14 cellular contexts compared by ENCODE assay signal in genomic region chr12:103852498-103852992, GRCh38. TPM values are rescaled to one million over a fixed set of nuclear protein-coding genes. Genes with fewer than 3 reads are reported as not detected.
DNase-seq lines count a peak whose midpoint lies in the region; ATAC-seq and TF ChIP-seq lines count a peak whose summit lies in the region.
"Had no signal": no experiment of that assay in that cellular context is flagged by ENCODE, and none has a peak within 500 bp of the region (broad histone marks: within the 10 kb centered on the region; RNA-seq: fewer than 3 reads in every experiment).

No MANE protein-coding gene starts in this region.

- no peak overlapping the region for H3K4me3 Mint-ChIP-seq in WTC11
- no peak overlapping the region for H3K4me3 Mint-ChIP-seq in activated T-helper 1 cell treated with anti-CD3 and anti-CD28 coated beads, Interleukin-12 subunit alpha, Interleukin-12 subunit beta, Interleukin-2, Interleukin-4 antibody, amounts not matched to agents 30 ng/mL and 10 ng/mL and 1 ng/mL, durations not matched to agents 14 hours and 24 hours and 36 hours
- H3K4me3 Mint-ChIP-seq: activated CD4-positive, alpha-beta T cell treated with anti-CD3 and anti-CD28 coated beads, Interleukin-2, amount 10 ng/mL, durations not matched to agents 24 days and 14 days; B cell; naive B cell had no signal

- peak; percentile 79 for ATAC-seq in WTC11
- ATAC-seq: heart left ventricle had no signal

- CTCF ChIA-PET in WTC11 (lab: Charles Lee): no interaction called here

- H3K36me3 ChIP-seq in ascending aorta: no peaks in the 10 kb centered on the region
- H3K36me3 ChIP-seq: heart left ventricle had no signal

- no peak overlapping the region for H3K4me3 ChIP-seq in ascending aorta
- H3K4me3 ChIP-seq: heart left ventricle had no signal

- H3K36me3 Mint-ChIP-seq in WTC11: no peaks in the 10 kb centered on the region
- H3K36me3 Mint-ChIP-seq in activated T-helper 1 cell treated with anti-CD3 and anti-CD28 coated beads, Interleukin-12 subunit alpha, Interleukin-12 subunit beta, Interleukin-2, Interleukin-4 antibody, amounts not matched to agents 30 ng/mL and 10 ng/mL and 1 ng/mL, durations not matched to agents 14 hours and 24 hours and 36 hours (ENCODE audit: low read depth): no peaks in the 10 kb centered on the region
- H3K36me3 Mint-ChIP-seq: naive B cell had no signal

- H3K4me1 Mint-ChIP-seq in WTC11: peaks cover 5% of the 10 kb centered on the region
- H3K4me1 Mint-ChIP-seq in activated T-helper 1 cell treated with anti-CD3 and anti-CD28 coated beads, Interleukin-12 subunit alpha, Interleukin-12 subunit beta, Interleukin-2, Interleukin-4 antibody, amounts not matched to agents 30 ng/mL and 10 ng/mL and 1 ng/mL, durations not matched to agents 14 hours and 24 hours and 36 hours (ENCODE audit: low read depth): peaks cover 7% of the 10 kb centered on the region
- H3K4me1 Mint-ChIP-seq: B cell, naive B cell had no signal

- DNase-seq in DMS153 treated with DMSO at 0.1 percent for 48 hours (lab: John Stamatoyannopoulos, UW; ENCODE audit: unreplicated experiment): peak; percentile 91
- DNase-seq in NCI-H2029 (lab: John Stamatoyannopoulos, UW): peak; percentile 83
- no peak for DNase-seq in WTC11 (ENCODE audit: low spot score)
- DNase-seq in lung microvascular endothelial cell (ENCODE audit: low read depth in 2 of 2): peak; percentile 50 to 79
- no peak for DNase-seq in activated naive CD4-positive, alpha-beta T cell (lab: John Stamatoyannopoulos, UW)
- no peak for DNase-seq in activated T-helper 1 cell treated with anti-CD3 and anti-CD28 coated beads, Interleukin-12 subunit alpha, Interleukin-12 subunit beta, Interleukin-2, Interleukin-4 antibody, amounts not matched to agents 30 ng/mL and 10 ng/mL and 1 ng/mL, durations not matched to agents 14 hours and 24 hours and 36 hours (ENCODE audit: low spot score)
- no peak for DNase-seq in ascending aorta (ENCODE audit: low spot score in 2 of 2)
- DNase-seq in cerebellar nuclear complex (lab: John Stamatoyannopoulos, UW): no peak
- DNase-seq: activated CD4-positive, alpha-beta T cell treated with anti-CD3 and anti-CD28 coated beads, Interleukin-2, amount 10 ng/mL, durations not matched to agents 24 days and 14 days; aorta; heart left ventricle; naive B cell had no signal

- H3K4me1 ChIP-seq in ascending aorta: peaks cover 0 to 9% of the 10 kb centered on the region in 2 donors
- H3K4me1 ChIP-seq: heart left ventricle had no signal

- H3K27me3 ChIP-seq in ascending aorta: no peaks in the 10 kb centered on the region
- H3K27me3 ChIP-seq: heart left ventricle had no signal

- peak overlapping the region in 1 of 2 donors; percentile 44 for H3K27ac ChIP-seq in ascending aorta
- H3K27ac ChIP-seq: HL-60 had no signal

- no peaks in the 10 kb centered on the region for H3K9me3 ChIP-seq in ascending aorta
- H3K9me3 ChIP-seq: heart left ventricle had no signal

- H3K27me3 Mint-ChIP-seq in WTC11 (ENCODE audit: low read depth): no peaks in the 10 kb centered on the region
- peaks cover 9% of the 10 kb centered on the region for H3K27me3 Mint-ChIP-seq in activated T-helper 1 cell treated with anti-CD3 and anti-CD28 coated beads, Interleukin-12 subunit alpha, Interleukin-12 subunit beta, Interleukin-2, Interleukin-4 antibody, amounts not matched to agents 30 ng/mL and 10 ng/mL and 1 ng/mL, durations not matched to agents 14 hours and 24 hours and 36 hours (ENCODE audit: insufficient read depth)
- H3K27me3 Mint-ChIP-seq: B cell had no signal

- POLR2A ChIA-PET in WTC11 (lab: Charles Lee): no interaction called here

- TF ChIP-seq CTCF in WTC11 (IDR thresholded peaks at IDR 0.05) (no peak), ascending aorta (IDR thresholded peaks at IDR 0.05) (no peak)

- intact Hi-C loops in activated T-helper 1 cell treated with anti-CD3 and anti-CD28 coated beads, Interleukin-12 subunit alpha, Interleukin-12 subunit beta, Interleukin-2, Interleukin-4 antibody, amounts not matched to agents 30 ng/mL and 10 ng/mL and 1 ng/mL, durations not matched to agents 14 hours and 24 hours and 36 hours (cut with micrococcal nuclease): no loop called here
- intact Hi-C loops in ascending aorta (cut with DNase I): loop anchor here (10.0 kb wide), 1 partner anchor 842 kb away; no protein-coding TSS in a partner anchor

- no peak overlapping the region for H3K27ac Mint-ChIP-seq in WTC11
- H3K27ac Mint-ChIP-seq in activated T-helper 1 cell treated with anti-CD3 and anti-CD28 coated beads, Interleukin-12 subunit alpha, Interleukin-12 subunit beta, Interleukin-2, Interleukin-4 antibody, amounts not matched to agents 30 ng/mL and 10 ng/mL and 1 ng/mL, durations not matched to agents 14 hours and 24 hours and 36 hours: no peak overlapping the region
- H3K27ac Mint-ChIP-seq: activated CD4-positive, alpha-beta T cell treated with anti-CD3 and anti-CD28 coated beads, Interleukin-2, amount 10 ng/mL, durations not matched to agents 24 days and 14 days; B cell had no signal

- no peaks in the 10 kb centered on the region for H3K9me3 Mint-ChIP-seq in WTC11
- no peaks in the 10 kb centered on the region for H3K9me3 Mint-ChIP-seq in activated T-helper 1 cell treated with anti-CD3 and anti-CD28 coated beads, Interleukin-12 subunit alpha, Interleukin-12 subunit beta, Interleukin-2, Interleukin-4 antibody, amounts not matched to agents 30 ng/mL and 10 ng/mL and 1 ng/mL, durations not matched to agents 14 hours and 24 hours and 36 hours
- H3K9me3 Mint-ChIP-seq: activated CD4-positive, alpha-beta T cell treated with anti-CD3 and anti-CD28 coated beads, Interleukin-2, amount 10 ng/mL, durations not matched to agents 24 days and 14 days had no signal

TF ChIP-seq in WTC11, 78 proteins besides CTCF, POLR2A, EP300 and RAD21 (continues in another document):
- TF ChIP-seq ZNF121 (CRISPR knock-in tag; IDR thresholded peaks at IDR 0.05): no peak
- no peak for TF ChIP-seq SOX15 (CRISPR knock-in tag; IDR thresholded peaks at IDR 0.05)
- no peak for TF ChIP-seq ZNF416 (CRISPR knock-in tag; IDR thresholded peaks at IDR 0.05)
- no peak for TF ChIP-seq NR3C1 (CRISPR knock-in tag; conservative IDR thresholded peaks at IDR 0.05; ENCODE audit: low read depth)
- no peak for TF ChIP-seq ZNF263 (CRISPR knock-in tag; IDR thresholded peaks at IDR 0.05; ENCODE audit: low read depth)
- TF ChIP-seq FOXJ3 (CRISPR knock-in tag; IDR thresholded peaks at IDR 0.05; ENCODE audit: borderline replicate concordance): no peak
- TF ChIP-seq NR1H2 (CRISPR knock-in tag; IDR thresholded peaks at IDR 0.05): no peak
- no peak for TF ChIP-seq E2F4 (CRISPR knock-in tag; IDR thresholded peaks at IDR 0.05; ENCODE audit: borderline replicate concordance, low read depth)
- no peak for TF ChIP-seq ETV6 (CRISPR knock-in tag; IDR thresholded peaks at IDR 0.05)
- no peak for TF ChIP-seq KAT7 (CRISPR knock-in tag; IDR thresholded peaks at IDR 0.05; ENCODE audit: borderline replicate concordance)
- TF ChIP-seq CDX4 (CRISPR knock-in tag; IDR thresholded peaks at IDR 0.05; ENCODE audit: borderline replicate concordance): no peak
- no peak for TF ChIP-seq ELF4 (CRISPR knock-in tag; IDR thresholded peaks at IDR 0.05; ENCODE audit: low read depth)
- no peak for TF ChIP-seq ZNF425 (CRISPR knock-in tag; conservative IDR thresholded peaks at IDR 0.05)
- no peak for TF ChIP-seq ZNF423 (CRISPR knock-in tag; IDR thresholded peaks at IDR 0.05)

RNA-seq across cellular contexts. Expression of gene NT5DC3, which starts 11.5 kb away (rescaled TPM):
- 12.2 to 12.8 TPM (median 12.5 TPM) in 3 replicates for total RNA-seq in WTC11 (2021)
- 3.5 and 9.5 TPM in 2 replicates for total RNA-seq in lung microvascular endothelial cell
- total RNA-seq in activated T-helper 1 cell treated with anti-CD3 and anti-CD28 coated beads, Interleukin-12 subunit alpha, Interleukin-12 subunit beta, Interleukin-2, Interleukin-4 antibody, amounts not matched to agents 30 ng/mL and 10 ng/mL and 1 ng/mL, durations not matched to agents 14 hours and 24 hours and 36 hours: 13.2 and 14.2 TPM in 2 replicates
- 6.6 TPM for total RNA-seq in ascending aorta

Comparison
In these comparisons a context has a peak if more than half of its experiments do, and no peak if none do; other contexts are left out.
1. DNase-seq: peak in DMS153 treated with DMSO at 0.1 percent for 48 hours (single experiment), NCI-H2029 (single experiment) and lung microvascular endothelial cell (2 of 2); none in WTC11 (single experiment), activated naive CD4-positive, alpha-beta T cell (0 of 4), activated T-helper 1 cell treated with anti-CD3 and anti-CD28 coated beads, Interleukin-12 subunit alpha, Interleukin-12 subunit beta, Interleukin-2, Interleukin-4 antibody, amounts not matched to agents 30 ng/mL and 10 ng/mL and 1 ng/mL, durations not matched to agents 14 hours and 24 hours and 36 hours (single experiment), ascending aorta (0 of 2) and cerebellar nuclear complex (0 of 2).